In the genomic region with DNA sequence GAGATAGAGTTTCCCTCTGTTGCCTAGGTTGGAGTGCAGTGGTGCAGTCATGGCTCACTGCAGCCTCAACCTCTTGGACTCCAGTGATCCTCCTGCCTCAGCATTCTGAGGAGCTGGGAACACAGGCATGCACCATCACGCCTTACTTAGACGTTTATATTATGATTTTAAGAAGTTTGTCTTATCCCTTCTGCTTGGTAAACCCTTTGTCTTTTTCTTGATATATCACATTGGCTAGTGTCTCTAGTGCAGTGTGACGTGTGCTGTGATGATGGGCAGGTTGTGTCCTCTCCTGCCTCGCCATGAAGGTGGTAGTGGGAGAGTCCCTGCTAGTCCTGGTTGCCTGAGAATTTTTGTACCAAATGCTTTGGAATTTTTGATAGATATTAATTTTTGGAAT, we compare ENCODE assay signal across 7 cellular contexts.
"Had no signal": no experiment of that assay in that cellular context is flagged by ENCODE, and none has a peak within 500 bp of the region (broad histone marks: within the 10 kb centered on the region; RNA-seq: fewer than 3 reads in every experiment).

No MANE protein-coding gene starts in this region.

- H2AFZ ChIP-seq: GM23248 had no signal

- H3K27ac ChIP-seq: GM23248 had no signal

- H3K27me3 Mint-ChIP-seq: IgD-negative memory B cell had no signal

- H3K9me3 ChIP-seq: HAP-1 had no signal

- DNase-seq: GM23248, GOT3, H7 had no signal

- H3K4me1 ChIP-seq: HAP-1 had no signal

- H3K27ac Mint-ChIP-seq: IgD-negative memory B cell had no signal

- FAIRE-seq: HTR-8/SVneo had no signal

- H3K4me3 ChIP-seq: GM23248, HAP-1 had no signal

- H3K9ac ChIP-seq: GM23248 had no signal

- H3K36me3 ChIP-seq: HAP-1 had no signal

- ATAC-seq: HCT116 had no signal
